Comparison of ENCODE assay signal across 10 cellular contexts in the genomic region with DNA sequence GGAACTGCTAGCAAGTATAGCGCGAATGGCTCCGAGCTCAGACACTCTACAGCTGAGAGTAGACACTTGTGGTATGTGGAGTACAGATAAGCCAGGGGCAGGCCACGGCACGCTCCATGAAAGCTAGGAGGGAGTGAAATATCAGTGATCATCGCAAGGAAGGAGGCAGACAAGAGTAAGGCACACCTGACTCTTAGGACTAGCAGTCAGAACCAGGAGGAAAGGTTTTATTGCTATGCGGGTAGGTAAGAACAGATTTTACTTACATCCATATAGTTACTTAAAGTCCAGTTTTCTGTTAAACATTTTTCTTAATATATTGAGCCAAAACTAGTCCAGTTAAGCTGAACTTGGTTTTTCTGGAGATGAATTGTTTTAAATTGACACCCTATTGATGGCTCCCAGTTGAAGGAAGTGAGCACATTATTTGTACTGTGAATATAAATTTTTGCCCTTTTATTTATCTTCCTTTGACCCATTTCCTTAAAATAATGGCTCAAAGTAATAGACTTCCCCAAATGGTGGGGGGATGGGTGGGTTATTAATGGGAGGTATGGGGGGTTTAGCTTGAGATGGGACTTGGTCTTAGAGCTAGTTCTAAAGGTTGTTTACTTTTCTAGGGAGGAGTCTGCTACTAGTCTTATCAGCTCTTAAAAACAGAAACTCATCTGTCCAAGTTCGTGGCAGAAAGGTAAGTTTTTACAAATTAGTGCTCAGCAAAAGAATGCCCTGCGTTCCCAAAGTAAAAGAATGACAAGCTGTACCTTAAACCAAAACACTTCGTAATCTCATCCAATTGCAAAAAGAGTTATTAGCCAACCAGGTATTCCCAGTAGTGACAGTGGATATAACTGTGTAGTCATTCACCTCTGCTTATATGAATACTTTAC. TPM values are rescaled to one million over a fixed set of nuclear protein-coding genes. Genes with fewer than 3 reads are reported as not detected.
DNase-seq lines count a peak whose midpoint lies in the region; ATAC-seq and TF ChIP-seq lines count a peak whose summit lies in the region.
"Had no signal": no experiment of that assay in that cellular context is flagged by ENCODE, and none has a peak within 500 bp of the region (broad histone marks: within the 10 kb centered on the region; RNA-seq: fewer than 3 reads in every experiment).

No MANE protein-coding gene starts in this region.

- H3K4me1 ChIP-seq in SK-N-SH (ENCODE audit: control insufficient read depth in 1 of 2, insufficient read depth in 2 of 2, low read depth in 1 of 2, low read length in 1 of 2): peaks cover 13 to 25% of the 10 kb centered on the region in 2 experiments; a peak in 3 of 4 replicates

- WGBS in SK-N-SH (ENCODE audit: low lambda C conversion rate): 78% methylated on average over 10 of the region's 10 CpGs

- CTCF ChIA-PET in SK-N-SH (lab: Yijun Ruan, JAX): interaction anchor here (1.1 to 5.1 kb wide), 14 partner anchors 9 to 93 kb away, joined by 3 to 33 read pairs (median 8); no protein-coding TSS in a partner anchor

- peaks cover 3% of the 10 kb centered on the region for H3K9me3 Mint-ChIP-seq in glutamatergic neuron (ENCODE audit: unreplicated experiment)

- no peak for TF ChIP-seq EP300 in SK-N-SH (IDR thresholded peaks at IDR 0.05; ENCODE audit: borderline replicate concordance in 1 of 2, low read depth in 1 of 2, low read length in 1 of 2)

- H3K9ac ChIP-seq in SK-N-SH: no peak overlapping the region

- TF ChIP-seq RAD21 in SK-N-SH (IDR thresholded peaks at IDR 0.05; ENCODE audit: low read length): no peak

- peaks cover 71% of the 10 kb centered on the region for H4K20me1 ChIP-seq in SK-N-SH (ENCODE audit: insufficient read depth)

- peaks cover 45% of the 10 kb centered on the region for H3K4me1 Mint-ChIP-seq in glutamatergic neuron (ENCODE audit: low read depth, unreplicated experiment)

- peaks cover 6% of the 10 kb centered on the region for H3K27me3 Mint-ChIP-seq in glutamatergic neuron (ENCODE audit: unreplicated experiment)

- H3K36me3 Mint-ChIP-seq in glutamatergic neuron (ENCODE audit: unreplicated experiment): peaks cover 4% of the 10 kb centered on the region

- no peak for ATAC-seq in GM18861 (IDR thresholded peaks at IDR 0.05; ENCODE audit: unreplicated experiment)
- no peak for ATAC-seq in HG03039 (IDR thresholded peaks at IDR 0.05; ENCODE audit: unreplicated experiment)

- peaks cover 52% of the 10 kb centered on the region for H3K79me2 ChIP-seq in SK-N-SH (ENCODE audit: insufficient read depth)

- POLR2A ChIA-PET in SK-N-SH (lab: Yijun Ruan, JAX): interaction anchor here (0.7 to 1.9 kb wide), 9 partner anchors 9 to 77 kb away, joined by 3 to 9 read pairs (median 4); no protein-coding TSS in a partner anchor

- H3K27ac ChIP-seq in SK-N-SH (ENCODE audit: low read depth in 2 of 2, low read length in 1 of 2): peak overlapping the region; percentile 2 to 36; a peak in 3 of 4 replicates
- H3K27ac ChIP-seq: thyroid gland had no signal

- H3K36me3 ChIP-seq in SK-N-SH (replicated peaks in 1 of 2; ENCODE audit: control insufficient read depth in 1 of 2, insufficient read depth in 2 of 2, low read length in 1 of 2): peaks cover 53 to 67% of the 10 kb centered on the region in 2 experiments

- H3K4me3 Mint-ChIP-seq in glutamatergic neuron (ENCODE audit: unreplicated experiment): peak overlapping the region; percentile 71

- H2AFZ ChIP-seq in SK-N-SH (ENCODE audit: low read depth): no peak overlapping the region

- TF ChIP-seq CTCF in SK-N-SH (IDR thresholded peaks at IDR 0.05): no peak
- TF ChIP-seq CTCF in glutamatergic neuron (IDR thresholded peaks at IDR 0.05; ENCODE audit: partially characterized antibody, unreplicated experiment): no peak
- no peak for TF ChIP-seq CTCF in GM10266 (IDR thresholded peaks at IDR 0.05; ENCODE audit: control insufficient read depth, insufficient read depth, low read depth, missing control alignments)

- no peaks in the 10 kb centered on the region for H3K27me3 ChIP-seq in SK-N-SH (ENCODE audit: insufficient read depth)
- H3K27me3 ChIP-seq: thyroid gland had no signal

- H3K9me2 ChIP-seq in SK-N-SH: no peaks in the 10 kb centered on the region

- peak; percentile 71 for DNase-seq in activated CD8-positive, alpha-beta memory T cell treated with anti-CD3 and anti-CD28 coated beads for 24 hours
- DNase-seq in activated CD8-positive, alpha-beta memory T cell treated with anti-CD3 and anti-CD28 coated beads, Interleukin-2, amount 50 U/mL, for 4 hours: no peak
- DNase-seq in SK-N-SH (no peak), glutamatergic neuron (no peak), GM10266 (ENCODE audit: extremely low spot score) (no peak)
- DNase-seq in stimulated activated CD8-positive, alpha-beta memory T cell treated with anti-CD3 and anti-CD28 coated beads, Interleukin-4, amount 100 ng/mL, for 48 hours: peak; percentile 42
- DNase-seq: COR-L47, thyroid gland had no signal

- no peak overlapping the region; a peak in 1 of 4 replicates for H3K4me3 ChIP-seq in SK-N-SH (ENCODE audit: low read depth in 2 of 2, low read length in 1 of 2)
- H3K4me3 ChIP-seq: thyroid gland had no signal

- peaks cover 89% of the 10 kb centered on the region for H3F3A ChIP-seq in SK-N-SH (replicated peaks; ENCODE audit: insufficient read depth)

- H3K27ac Mint-ChIP-seq in glutamatergic neuron (ENCODE audit: unreplicated experiment): peak overlapping the region; percentile 83

- H3K9me3 ChIP-seq in SK-N-SH: no peaks in the 10 kb centered on the region
- H3K9me3 ChIP-seq: thyroid gland had no signal

- peak overlapping the region; percentile 98; the same call in 1 of the 2 replicates for H3K4me2 ChIP-seq in SK-N-SH

TF ChIP-seq in SK-N-SH, 30 proteins besides CTCF, POLR2A, EP300 and RAD21:
- TF ChIP-seq POLR2AphosphoS5 (IDR thresholded peaks at IDR 0.05; ENCODE audit: low read depth, low read length) (peak; percentile 44), ELF1 (IDR thresholded peaks at IDR 0.05) (no peak), JUND (IDR thresholded peaks at IDR 0.05) (peak; percentile 7; the same call in 1 of the 2 replicates)

RNA-seq across cellular contexts. Expression of a gene that starts 5.8 kb away (rescaled TPM):
- 773 and 841 TPM in 2 replicates for polyA plus RNA-seq in SK-N-SH (2012; rRNA removed)
- polyA plus RNA-seq in SK-N-SH (2012; cell fraction: cytosol; rRNA removed): 1,054 and 1,304 TPM in 2 replicates
- 350 and 539 TPM in 2 replicates for polyA plus RNA-seq in SK-N-SH (2012; cell fraction: nucleus; rRNA removed)
- total RNA-seq in glutamatergic neuron (ENCODE audit: unreplicated experiment): 1,556 TPM

RNA-seq across cellular contexts. Expression of a gene that starts 6.4 kb away (rescaled TPM):
- 11.6 and 14.1 TPM in 2 replicates for polyA plus RNA-seq in SK-N-SH (2012; rRNA removed)
- polyA plus RNA-seq in SK-N-SH (2012; cell fraction: cytosol; rRNA removed): 15.2 and 17.9 TPM in 2 replicates
- polyA plus RNA-seq in SK-N-SH (2012; cell fraction: nucleus; rRNA removed): 8.3 and 12.6 TPM in 2 replicates
- total RNA-seq in glutamatergic neuron (ENCODE audit: unreplicated experiment): 225 TPM

RNA-seq across cellular contexts. Expression of a gene that starts 14.5 kb away (rescaled TPM):
- polyA plus RNA-seq in SK-N-SH (2012; rRNA removed): 0.16 and 0.25 TPM in 2 replicates
- polyA plus RNA-seq in SK-N-SH (2012; cell fraction: cytosol; rRNA removed): 0.10 and 0.13 TPM in 2 replicates
- polyA plus RNA-seq in SK-N-SH (2012; cell fraction: nucleus; rRNA removed): 0.17 and 0.25 TPM in 2 replicates
- total RNA-seq in glutamatergic neuron (ENCODE audit: unreplicated experiment): not detected

RNA-seq across cellular contexts. Expression of a gene that starts 38.6 kb away (rescaled TPM):
- polyA plus RNA-seq in SK-N-SH (2012; rRNA removed): 111 and 156 TPM in 2 replicates
- polyA plus RNA-seq in SK-N-SH (2012; cell fraction: cytosol; rRNA removed): 143 and 154 TPM in 2 replicates
- polyA plus RNA-seq in SK-N-SH (2012; cell fraction: nucleus; rRNA removed): 31.4 and 71.4 TPM in 2 replicates
- total RNA-seq in glutamatergic neuron (ENCODE audit: unreplicated experiment): 88.6 TPM

Comparison
In these comparisons a context has a peak if more than half of its experiments do, and no peak if none do; other contexts are left out.
1. DNase-seq: peak in activated CD8-positive, alpha-beta memory T cell treated with anti-CD3 and anti-CD28 coated beads for 24 hours (single experiment) and stimulated activated CD8-positive, alpha-beta memory T cell treated with anti-CD3 and anti-CD28 coated beads, Interleukin-4, amount 100 ng/mL, for 48 hours (single experiment); none in activated CD8-positive, alpha-beta memory T cell treated with anti-CD3 and anti-CD28 coated beads, Interleukin-2, amount 50 U/mL, for 4 hours (single experiment), SK-N-SH (single experiment), glutamatergic neuron (single experiment) and GM10266 (single experiment).